Comparison of ENCODE assay signal across 8 cellular contexts in the genomic region with DNA sequence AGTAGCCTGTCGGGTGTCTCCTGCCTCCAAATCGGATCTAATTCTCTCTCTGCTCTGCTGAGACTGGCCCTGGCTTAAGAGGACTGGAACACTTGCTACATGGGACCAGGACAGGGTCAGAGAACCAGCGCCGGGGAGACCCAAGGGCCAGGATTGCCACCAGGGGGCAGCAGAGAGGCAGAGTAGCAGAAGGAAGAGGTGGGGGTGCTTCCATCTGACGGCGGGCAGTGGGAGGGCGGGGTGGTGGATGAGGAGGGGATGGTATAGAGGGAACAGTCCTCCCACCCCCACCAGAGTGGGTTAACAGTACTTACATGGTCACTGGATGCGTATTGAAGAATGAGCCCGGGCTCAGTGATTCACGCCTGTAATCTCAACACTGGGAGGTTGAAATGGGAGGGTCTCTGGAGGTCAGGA. TPM values are rescaled to one million over a fixed set of nuclear protein-coding genes. Genes with fewer than 3 reads are reported as not detected.
A peak's percentile ranks its signal among the peaks of the same experiment; 100 is the strongest.
DNase-seq lines count a peak whose midpoint lies in the region; ATAC-seq and TF ChIP-seq lines count a peak whose summit lies in the region.

No MANE protein-coding gene starts in this region.

- CTCF ChIA-PET in BJ (lab: Yijun Ruan, JAX) (interaction anchor here (0.7 to 5.7 kb wide), 19 partner anchors 8 to 358 kb away, joined by 3 to 45 read pairs (median 5); a partner anchor contains a TSS), HCT116 (lab: Charles Lee) (interaction anchor here (0.7 to 1.7 kb wide), 11 partner anchors 9 to 83 kb away, joined by 3 to 9 read pairs (median 4); a partner anchor contains a TSS)

- H3K4me2 ChIP-seq in HCT116 (ENCODE audit: low read length), result peak overlapping the region; percentile 74

- H4K20me1 ChIP-seq in HCT116 (ENCODE audit: insufficient read depth), result no peaks in the 10 kb centered on the region

- no TSS peak for BruUV-seq in HCT116 (replicated peaks; lab: Mats Ljungman, UMichigan)

- H3K79me2 ChIP-seq in HCT116 (ENCODE audit: insufficient read depth, low read length), result no peaks in the 10 kb centered on the region

- H3K4me1 ChIP-seq in HCT116 (ENCODE audit: control insufficient read depth in 1 of 2, insufficient read depth in 2 of 2, low read length in 2 of 2), result peaks cover 14 to 25% of the 10 kb centered on the region in 2 experiments

- H3K4me3 ChIP-seq in BJ (ENCODE audit: low read depth, low read length) (no peak overlapping the region), HCT116 (replicated peaks in 1 of 2; ENCODE audit: low read depth in 1 of 2, low read length in 2 of 2) (peak overlapping the region; percentile 21 to 23)

- H3K9me3 ChIP-seq in HCT116 (ENCODE audit: control insufficient read depth in 1 of 2, insufficient read depth in 1 of 2, low read depth in 1 of 2, low read length in 2 of 2), result no peaks in the 10 kb centered on the region

- H3K9me3 Mint-ChIP-seq in activated T-cell treated with anti-CD3 and anti-CD28 coated beads, Interleukin-2, amount 50 U/mL, for 24 hours, result peaks cover 2% of the 10 kb centered on the region
- H3K9me3 Mint-ChIP-seq in nephron progenitor cell, result peaks cover 4% of the 10 kb centered on the region

- TF ChIP-seq CTCF in BJ (IDR thresholded peaks at IDR 0.05; ENCODE audit: insufficient read depth, low read depth, low read length) (peak; percentile 98), HCT116 (IDR thresholded peaks at IDR 0.05 in 2 of 3, conservative IDR thresholded peaks at IDR 0.05 in 1 of 3; ENCODE audit: borderline replicate concordance in 1 of 3, insufficient read depth in 1 of 3, low read depth in 2 of 3, low read length in 2 of 3) (peak; percentile 87 to 98 (median 97)), nephron progenitor cell (IDR thresholded peaks at IDR 0.05) (peak; percentile 76)

- peaks cover 16% of the 10 kb centered on the region for H3K36me3 Mint-ChIP-seq in activated T-cell treated with anti-CD3 and anti-CD28 coated beads, Interleukin-2, amount 50 U/mL, for 24 hours (ENCODE audit: low read depth)
- H3K36me3 Mint-ChIP-seq in nephron progenitor cell (ENCODE audit: low read depth), result peaks cover 2% of the 10 kb centered on the region

- ATAC-seq in HCT116, result peak; percentile 88
- peak; percentile 66 for ATAC-seq in stimulated activated naive CD8-positive, alpha-beta T cell treated with anti-CD3 and anti-CD28 coated beads, Interleukin-15, Interleukin-2, amounts not matched to agents 100 U/mL and 50 U/mL, for 24 hours
- no peak for ATAC-seq in HG02884 (IDR thresholded peaks at IDR 0.05; ENCODE audit: unreplicated experiment)

- H3K27ac ChIP-seq in HCT116 (ENCODE audit: low read depth, low read length), result peak overlapping the region; percentile 81

- H3K27me3 Mint-ChIP-seq in activated T-cell treated with anti-CD3 and anti-CD28 coated beads, Interleukin-2, amount 50 U/mL, for 24 hours, result no peaks in the 10 kb centered on the region
- peaks cover 8% of the 10 kb centered on the region for H3K27me3 Mint-ChIP-seq in nephron progenitor cell (ENCODE audit: low read depth, poor library complexity)

- RAD21 ChIA-PET in HCT116 (lab: Charles Lee; ENCODE audit: low non-redundant PET in 1 of 2, low total read pairs in 2 of 2, uncharacterized antibody in 2 of 2, unreplicated experiment in 2 of 2), result interaction anchor here in 1 of 2 experiments (0.6 kb wide), 1 partner anchor 57 kb away, joined by 3 read pairs; no protein-coding TSS in a partner anchor

- TF ChIP-seq RAD21 in HCT116 (IDR thresholded peaks at IDR 0.05; ENCODE audit: low read depth), result peak; percentile 64

- H3K4me3 Mint-ChIP-seq in activated T-cell treated with anti-CD3 and anti-CD28 coated beads, Interleukin-2, amount 50 U/mL, for 24 hours, result no peak overlapping the region
- peak overlapping the region; percentile 15 for H3K4me3 Mint-ChIP-seq in nephron progenitor cell

- H3K9ac ChIP-seq in HCT116 (ENCODE audit: low read length), result peak overlapping the region; percentile 36

- TF ChIP-seq POLR2A in HCT116 (IDR thresholded peaks at IDR 0.05; ENCODE audit: borderline replicate concordance, extremely low read depth, insufficient read depth, insufficient read length), result no peak

- H3K36me3 ChIP-seq in BJ (ENCODE audit: control insufficient read depth, insufficient read depth, low read length) (peaks cover 3% of the 10 kb centered on the region), HCT116 (ENCODE audit: control insufficient read depth in 1 of 2, insufficient read depth in 2 of 2, low read length in 2 of 2) (peaks cover 2 to 3% of the 10 kb centered on the region in 2 experiments; a peak in 2 of 4 replicates)

- POLR2A ChIA-PET in BJ (lab: Charles Lee), result no interaction called here
- POLR2A ChIA-PET in HCT116 (lab: Charles Lee), result interaction anchor here (0.7 kb wide), 1 partner anchor 362 kb away, joined by 3 read pairs; no protein-coding TSS in a partner anchor

- no peak overlapping the region for H3K27ac Mint-ChIP-seq in activated T-cell treated with anti-CD3 and anti-CD28 coated beads, Interleukin-2, amount 50 U/mL, for 24 hours
- no peak overlapping the region for H3K27ac Mint-ChIP-seq in nephron progenitor cell

- H3K9me2 ChIP-seq in HCT116 (ENCODE audit: insufficient read depth), result no peaks in the 10 kb centered on the region

- peak overlapping the region; percentile 85 for H2AFZ ChIP-seq in HCT116 (ENCODE audit: low read depth, low read length, poor library complexity, severe bottlenecking)

- DNase-seq in BJ (ENCODE audit: low read depth) (no peak), HCT116 (ENCODE audit: low read depth, low spot score) (peak; percentile 88), OCI-M2 (lab: John Stamatoyannopoulos, UW; ENCODE audit: unreplicated experiment) (peak; percentile 44), fibroblast of gingiva (ENCODE audit: low read depth) (peak; percentile 54), nephron progenitor cell (peak; percentile 96)
- peak; percentile 89 for DNase-seq in activated T-cell treated with anti-CD3 and anti-CD28 coated beads, Interleukin-2, amount 50 U/mL, for 24 hours
- DNase-seq in stimulated activated naive CD8-positive, alpha-beta T cell treated with anti-CD3 and anti-CD28 coated beads, Interleukin-15, Interleukin-2, amounts not matched to agents 100 U/mL and 50 U/mL, for 24 hours, result peak; percentile 95

- intact Hi-C loops in HCT116 (cut with micrococcal nuclease), result loop anchor here (2.0 to 5.0 kb wide), 2 partner anchors 72 to 358 kb away; no protein-coding TSS in a partner anchor

- peaks cover 4% of the 10 kb centered on the region for H3K4me1 Mint-ChIP-seq in activated T-cell treated with anti-CD3 and anti-CD28 coated beads, Interleukin-2, amount 50 U/mL, for 24 hours (ENCODE audit: low read depth)
- H3K4me1 Mint-ChIP-seq in nephron progenitor cell, result peaks cover 14% of the 10 kb centered on the region

- no peaks in the 10 kb centered on the region for H3K27me3 ChIP-seq in BJ (ENCODE audit: control insufficient read depth, insufficient read depth, low read length)
- H3K27me3 ChIP-seq in HCT116 (ENCODE audit: insufficient read depth, low read length), result no peaks in the 10 kb centered on the region

TF ChIP-seq in HCT116, 20 proteins besides CTCF, POLR2A, EP300 and RAD21:
- TF ChIP-seq CEBPB (IDR thresholded peaks at IDR 0.05; ENCODE audit: low read depth) (no peak), EGR1 (IDR thresholded peaks at IDR 0.05; ENCODE audit: low read depth) (no peak), CBX3 (IDR thresholded peaks at IDR 0.05; ENCODE audit: low read depth) (0 out of 2 replicates have a peak, but pooled peaks have one; percentile 26), EZH2phosphoT487 (IDR thresholded peaks at IDR 0.05; ENCODE audit: borderline replicate concordance) (no peak)

RNA-seq across cellular contexts. Expression of a gene that starts 11.9 kb away (rescaled TPM):
- 256 and 293 TPM in 2 replicates for polyA plus RNA-seq in BJ (2011; rRNA removed)
- 33.2 and 51.9 TPM in 2 replicates for polyA minus RNA-seq in BJ (2011; rRNA and poly(A)+ RNA removed)
- total RNA-seq in HCT116 (2021; ENCODE audit: unreplicated experiment), result 181 TPM
- polyA plus RNA-seq in HCT116 (2012), result 177 and 232 TPM in 2 replicates

RNA-seq across cellular contexts. Expression of a gene that starts 13.9 kb away (rescaled TPM):
- polyA plus RNA-seq in BJ (2011; rRNA removed), result not detected in 2 replicates
- not detected in 2 replicates for polyA minus RNA-seq in BJ (2011; rRNA and poly(A)+ RNA removed)
- not detected for total RNA-seq in HCT116 (2021; ENCODE audit: unreplicated experiment)
- polyA plus RNA-seq in HCT116 (2012), result not detected in 2 replicates

RNA-seq across cellular contexts. Expression of a gene that starts 31.3 kb away (rescaled TPM):
- not detected in 2 replicates for polyA plus RNA-seq in BJ (2011; rRNA removed)
- polyA minus RNA-seq in BJ (2011; rRNA and poly(A)+ RNA removed), result not detected in 2 replicates
- total RNA-seq in HCT116 (2021; ENCODE audit: unreplicated experiment), result not detected
- not detected in 2 replicates for polyA plus RNA-seq in HCT116 (2012)

RNA-seq across cellular contexts. Expression of a gene that starts 45.1 kb away (rescaled TPM):
- polyA plus RNA-seq in BJ (2011; rRNA removed), result 119 and 135 TPM in 2 replicates
- polyA minus RNA-seq in BJ (2011; rRNA and poly(A)+ RNA removed), result 33.8 and 63.6 TPM in 2 replicates
- total RNA-seq in HCT116 (2021; ENCODE audit: unreplicated experiment), result 322 TPM
- polyA plus RNA-seq in HCT116 (2012), result 333 and 353 TPM in 2 replicates
